13 cellular contexts compared by ENCODE assay signal in the genomic region with DNA sequence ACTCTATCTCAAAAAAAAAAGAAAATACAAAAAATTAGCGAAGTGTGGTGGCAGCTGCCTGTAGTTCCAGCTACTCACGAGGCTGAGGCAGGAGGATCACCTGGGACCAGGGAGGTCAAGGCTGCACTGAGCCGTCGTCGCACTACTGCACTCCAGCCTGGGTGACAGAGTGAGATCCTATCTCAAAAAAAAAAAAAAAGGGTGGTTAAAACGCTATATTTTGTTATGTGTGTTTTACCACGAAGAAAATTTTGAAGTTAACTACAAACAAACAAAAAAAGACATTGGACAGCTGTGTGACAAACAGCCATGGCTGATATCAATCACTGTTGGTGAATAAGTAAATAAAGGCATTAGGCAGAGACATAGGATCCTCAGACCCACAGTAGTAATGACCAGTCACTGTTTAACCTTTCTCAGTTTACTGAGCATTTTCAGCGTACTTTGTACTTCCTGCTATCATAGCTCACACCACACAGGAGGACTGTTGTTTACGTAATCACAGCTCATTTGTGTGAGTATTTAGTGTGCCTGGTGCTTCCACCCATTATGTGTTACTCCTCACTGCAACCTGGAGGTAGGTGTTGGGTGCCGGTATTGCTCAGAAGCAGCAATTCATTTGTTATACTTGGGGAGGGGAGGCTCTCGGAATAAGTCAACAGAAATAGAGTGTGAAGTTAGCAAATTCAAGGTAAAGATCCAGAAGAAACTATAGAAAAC. TPM values are rescaled to one million over a fixed set of nuclear protein-coding genes. Genes with fewer than 3 reads are reported as not detected.
DNase-seq lines count a peak whose midpoint lies in the region; ATAC-seq, FAIRE-seq and TF ChIP-seq lines count a peak whose summit lies in the region.
"Had no signal": no experiment of that assay in that cellular context is flagged by ENCODE, and none has a peak within 500 bp of the region (broad histone marks: within the 10 kb centered on the region; RNA-seq: fewer than 3 reads in every experiment).

No MANE protein-coding gene starts in this region.

- H3K36me3 Mint-ChIP-seq in dendritic cell treated with granulocyte-macrophage colony-stimulating factor and Interleukin-4, amounts not matched to agents 40 ng/mL and 50 ng/mL, for 4 days (ENCODE audit: low read depth), result no peaks in the 10 kb centered on the region
- H3K36me3 Mint-ChIP-seq: activated naive CD4-positive, alpha-beta T cell treated with anti-CD3 and anti-CD28 coated beads, Interleukin-2, amount 50 U/mL, for 72 hours; naive thymus-derived CD4-positive, alpha-beta T cell had no signal

- peak; percentile 69 for DNase-seq in NCI-H69 (lab: John Stamatoyannopoulos, UW)
- DNase-seq in pancreas, result peak in 1 of 6 donors; percentile 6
- DNase-seq in GM03348 (ENCODE audit: low spot score), result no peak
- DNase-seq in aorta, result no peak
- DNase-seq in DMS 273 (lab: John Stamatoyannopoulos, UW; ENCODE audit: unreplicated experiment), result no peak
- DNase-seq in left ventricle myocardium inferior, result no peak
- DNase-seq: islet precursor cell; naive thymus-derived CD4-positive, alpha-beta T cell; NCI-H345 had no signal

- peaks cover 12% of the 10 kb centered on the region for H3K4me1 Mint-ChIP-seq in dendritic cell treated with granulocyte-macrophage colony-stimulating factor and Interleukin-4, amounts not matched to agents 40 ng/mL and 50 ng/mL, for 4 days (ENCODE audit: low read depth)

- H3K4me1 ChIP-seq in HEK293 (ENCODE audit: control insufficient read depth, insufficient read depth, low read length), result no peaks in the 10 kb centered on the region
- peaks cover 0 to 5% (median 3%) of the 10 kb centered on the region in 3 donors for H3K4me1 ChIP-seq in pancreas
- no peaks in the 10 kb centered on the region for H3K4me1 ChIP-seq in aorta (ENCODE audit: control insufficient read depth in 1 of 2, insufficient read depth in 2 of 2, low read length in 2 of 2)
- H3K4me1 ChIP-seq in left ventricle myocardium inferior, result peaks cover 5% of the 10 kb centered on the region

- no peak overlapping the region for H3K4me3 ChIP-seq in HEK293 (ENCODE audit: low read depth, low read length)
- H3K4me3 ChIP-seq in pancreas, result no peak overlapping the region
- H3K4me3 ChIP-seq in aorta (ENCODE audit: low read length in 2 of 2), result no peak overlapping the region
- H3K4me3 ChIP-seq in left ventricle myocardium inferior, result no peak overlapping the region
- H3K4me3 ChIP-seq: BLaER1 treated with 17β-estradiol and CSF1 and Interleukin-3, amounts not matched to agents 10 nM and 100 nM had no signal

- H3K27ac ChIP-seq in HEK293 (ENCODE audit: extremely low read depth, low read depth, low read length), result no peak overlapping the region
- peak overlapping the region in 3 of 4 donors; percentile 33 to 66 (median 65) for H3K27ac ChIP-seq in pancreas
- H3K27ac ChIP-seq in aorta (ENCODE audit: low read depth in 1 of 2, low read length in 2 of 2), result no peak overlapping the region
- no peak overlapping the region for H3K27ac ChIP-seq in left ventricle myocardium inferior (replicated peaks)

- no peak for TF ChIP-seq CTCF in HEK293 (tag by site-specific recombination; IDR thresholded peaks at IDR 0.05)
- no peak for TF ChIP-seq CTCF in pancreas (IDR thresholded peaks at IDR 0.05)
- TF ChIP-seq CTCF in left ventricle myocardium inferior (IDR thresholded peaks at IDR 0.05; ENCODE audit: borderline replicate concordance), result no peak

- H3K4me3 Mint-ChIP-seq in dendritic cell treated with granulocyte-macrophage colony-stimulating factor and Interleukin-4, amounts not matched to agents 40 ng/mL and 50 ng/mL, for 4 days, result no peak overlapping the region
- H3K4me3 Mint-ChIP-seq: naive thymus-derived CD4-positive, alpha-beta T cell had no signal

- H3K27me3 Mint-ChIP-seq in dendritic cell treated with granulocyte-macrophage colony-stimulating factor and Interleukin-4, amounts not matched to agents 40 ng/mL and 50 ng/mL, for 4 days, result peaks cover 2% of the 10 kb centered on the region

- peak overlapping the region; percentile 63 for H3K27ac Mint-ChIP-seq in dendritic cell treated with granulocyte-macrophage colony-stimulating factor and Interleukin-4, amounts not matched to agents 40 ng/mL and 50 ng/mL, for 4 days
- H3K27ac Mint-ChIP-seq: activated naive CD4-positive, alpha-beta T cell treated with anti-CD3 and anti-CD28 coated beads, Interleukin-2, amount 50 U/mL, for 72 hours; naive thymus-derived CD4-positive, alpha-beta T cell had no signal

- FAIRE-seq in pancreas (lab: Jason Lieb, UNC), result no peak

- H3K27me3 ChIP-seq in pancreas (no peaks in the 10 kb centered on the region), aorta (ENCODE audit: control insufficient read depth in 1 of 2, insufficient read depth in 2 of 2, low read length in 1 of 2) (no peaks in the 10 kb centered on the region), left ventricle myocardium inferior (ENCODE audit: low read depth) (no peaks in the 10 kb centered on the region)
- H3K27me3 ChIP-seq: BLaER1 treated with 17β-estradiol and CSF1 and Interleukin-3, amounts not matched to agents 10 nM and 100 nM had no signal

- H3K9me3 ChIP-seq in HEK293 (ENCODE audit: control insufficient read depth, insufficient read depth, low read depth, low read length) (no peaks in the 10 kb centered on the region), pancreas (no peaks in the 10 kb centered on the region), aorta (ENCODE audit: control insufficient read depth, low read length) (no peaks in the 10 kb centered on the region), left ventricle myocardium inferior (replicated peaks) (no peaks in the 10 kb centered on the region)

- POLR2A ChIA-PET in HEK293 (lab: Yijun Ruan, JAX), result no interaction called here

- CTCF ChIA-PET in HEK293 (lab: Yijun Ruan, JAX), result no interaction called here

- WGBS in pancreas, 2 donors, result 16 to 18% methylated on average over 11 of the region's 11 CpGs
- 76% methylated on average over 11 of the region's 11 CpGs for whole genome bisulfite sequencing in aorta, 2 donors

- peak; percentile 79 to 89 (median 86) for ATAC-seq in pancreas
- no peak for ATAC-seq in aorta (ENCODE audit: low FRiP score)
- ATAC-seq: activated naive CD4-positive, alpha-beta T cell treated with anti-CD3 and anti-CD28 coated beads, Interleukin-2, amount 50 U/mL, for 72 hours; naive thymus-derived CD4-positive, alpha-beta T cell had no signal

- intact Hi-C loops in dendritic cell treated with granulocyte-macrophage colony-stimulating factor and Interleukin-4, amounts not matched to agents 40 ng/mL and 50 ng/mL, for 4 days (cut with micrococcal nuclease), result no loop called here
- intact Hi-C loops in pancreas (cut with DNase I), result no loop called here
- intact Hi-C loops in aorta (cut with DNase I), result no loop called here
- intact Hi-C loops in left ventricle myocardium inferior (cut with micrococcal nuclease), result no loop called here

- H3K9me3 Mint-ChIP-seq in dendritic cell treated with granulocyte-macrophage colony-stimulating factor and Interleukin-4, amounts not matched to agents 40 ng/mL and 50 ng/mL, for 4 days, result no peaks in the 10 kb centered on the region
- H3K9me3 Mint-ChIP-seq: activated naive CD4-positive, alpha-beta T cell treated with anti-CD3 and anti-CD28 coated beads, Interleukin-2, amount 50 U/mL, for 72 hours had no signal

- H3K36me3 ChIP-seq in HEK293 (ENCODE audit: control insufficient read depth in 2 of 2, insufficient read depth in 1 of 2, low read length in 2 of 2), result no peaks in the 10 kb centered on the region
- no peaks in the 10 kb centered on the region for H3K36me3 ChIP-seq in pancreas
- H3K36me3 ChIP-seq in aorta (ENCODE audit: control insufficient read depth in 1 of 2, insufficient read depth in 2 of 2, low read length in 1 of 2), result no peaks in the 10 kb centered on the region
- H3K36me3 ChIP-seq in left ventricle myocardium inferior, result no peaks in the 10 kb centered on the region
- H3K36me3 ChIP-seq: BLaER1 treated with 17β-estradiol and CSF1 and Interleukin-3, amounts not matched to agents 10 nM and 100 nM had no signal

TF ChIP-seq in HEK293, 187 proteins besides CTCF, POLR2A, EP300 and RAD21:
- TF ChIP-seq TRIM28 (IDR thresholded peaks at IDR 0.05; ENCODE audit: borderline replicate concordance, low read length) (peak; percentile 40; the same call in 1 of the 2 replicates), ZNF132 (tag by site-specific recombination; IDR thresholded peaks at IDR 0.05; ENCODE audit: borderline replicate concordance) (no peak)
- TF ChIP-seq, protein P1, sequence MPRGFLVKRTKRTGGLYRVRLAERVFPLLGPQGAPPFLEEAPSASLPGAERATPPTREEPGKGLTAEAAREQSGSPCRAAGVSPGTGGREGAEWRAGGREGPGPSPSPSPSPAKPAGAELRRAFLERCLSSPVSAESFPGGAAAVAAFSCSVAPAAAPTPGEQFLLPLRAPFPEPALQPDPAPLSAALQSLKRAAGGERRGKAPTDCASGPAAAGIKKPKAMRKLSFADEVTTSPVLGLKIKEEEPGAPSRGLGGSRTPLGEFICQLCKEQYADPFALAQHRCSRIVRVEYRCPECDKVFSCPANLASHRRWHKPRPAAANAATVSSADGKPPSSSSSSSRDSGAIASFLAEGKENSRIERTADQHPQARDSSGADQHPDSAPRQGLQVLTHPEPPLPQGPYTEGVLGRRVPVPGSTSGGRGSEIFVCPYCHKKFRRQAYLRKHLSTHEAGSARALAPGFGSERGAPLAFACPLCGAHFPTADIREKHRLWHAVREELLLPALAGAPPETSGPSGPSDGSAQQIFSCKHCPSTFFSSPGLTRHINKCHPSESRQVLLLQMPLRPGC (tag by site-specific recombination; IDR thresholded peaks at IDR 0.05), result no peak

RNA-seq across cellular contexts. Expression of a gene that starts 55.4 kb away (rescaled TPM):
- total RNA-seq in pancreas (10 to 100 TPM; 14.9 to 24.0 (median 17.8) TPM), aorta (10 to 100 TPM; 56.9 to 69.2 TPM), left ventricle myocardium inferior (52.5 TPM)
- polyA plus RNA-seq in pancreas (10 to 100 TPM; 29.5 to 43.7 TPM), aorta (100 to 1,000 TPM; 101 to 122 TPM)

Comparison
In these comparisons a context has a peak if more than half of its experiments do, and no peak if none do; other contexts are left out.
1. H3K27ac ChIP-seq: peak in pancreas (3 of 4); none in HEK293 (single experiment), aorta (0 of 2) and left ventricle myocardium inferior (single experiment).